18 cellular contexts compared by ENCODE assay signal in genomic region chr2:44776924-44777480, GRCh38.
DNase-seq lines count a peak whose midpoint lies in the region; FAIRE-seq and TF ChIP-seq lines count a peak whose summit lies in the region.
"Had no signal": no experiment of that assay in that cellular context is flagged by ENCODE, and none has a peak within 500 bp of the region (broad histone marks: within the 10 kb centered on the region; RNA-seq: fewer than 3 reads in every experiment).

No MANE protein-coding gene starts in this region.

- DNase-seq in A673 (ENCODE audit: low spot score): no peak
- no peak for DNase-seq in GM12892 (ENCODE audit: insufficient read length)
- no peak for DNase-seq in SK-N-MC (ENCODE audit: low read depth, low spot score)
- no peak for DNase-seq in mesenchymal stem cell
- no peak for DNase-seq in NOMO-1 (lab: John Stamatoyannopoulos, UW; ENCODE audit: unreplicated experiment in 2 of 2)
- no peak for DNase-seq in tibial artery
- no peak for DNase-seq in cerebellar cortex (ENCODE audit: low spot score)
- no peak for DNase-seq in COLO829 (ENCODE audit: low spot score)
- DNase-seq: activated CD4-positive, CD25-positive, alpha-beta regulatory T cell treated with anti-CD3 and anti-CD28 coated beads, Interleukin-2, amount 50 U/mL, for 72 hours; activated CD8-positive, alpha-beta memory T cell treated with anti-CD3 and anti-CD28 coated beads, Interleukin-2, amount 50 U/mL, for 4 hours; activated naive CD4-positive, alpha-beta T cell; Caco-2; KBM-7; NCI-H1694; ovary had no signal

- no peak overlapping the region for H3K18ac ChIP-seq in mesenchymal stem cell (ENCODE audit: low read depth in 1 of 2, low read length in 2 of 2)

- H2AK5ac ChIP-seq in mesenchymal stem cell (ENCODE audit: low read length, severe bottlenecking): no peak overlapping the region

- 72% methylated on average over 7 of the region's 7 CpGs for WGBS in mesenchymal stem cell

- H3K36me3 ChIP-seq in A673 (ENCODE audit: insufficient read depth, low read length, poor library complexity, severe bottlenecking): no peaks in the 10 kb centered on the region
- no peaks in the 10 kb centered on the region for H3K36me3 ChIP-seq in SK-N-MC (ENCODE audit: insufficient read depth, low read length)
- no peaks in the 10 kb centered on the region for H3K36me3 ChIP-seq in mesenchymal stem cell (ENCODE audit: control insufficient read depth in 1 of 2, insufficient read depth in 2 of 2, low read depth in 1 of 2, low read length in 2 of 2)
- H3K36me3 ChIP-seq in tibial artery: peaks cover 0 to 7% (median 0%) of the 10 kb centered on the region in 3 donors
- H3K36me3 ChIP-seq: ascending aorta, ovary had no signal

- no peak for TF ChIP-seq POLR2A in GM12892 (IDR thresholded peaks at IDR 0.05; ENCODE audit: low read depth, low read length)

- H3K9ac ChIP-seq in SK-N-MC (ENCODE audit: insufficient read length): no peak overlapping the region
- H3K9ac ChIP-seq in mesenchymal stem cell (ENCODE audit: low read length): peak overlapping the region; percentile 25

- no peak overlapping the region for H3K14ac ChIP-seq in mesenchymal stem cell (ENCODE audit: low read length in 2 of 2)

- no peak overlapping the region for H3K4ac ChIP-seq in mesenchymal stem cell (ENCODE audit: low read depth in 1 of 2, low read length in 2 of 2)

- POLR2A ChIA-PET in A673 (lab: Charles Lee; ENCODE audit: low non-redundant PET): no interaction called here

- no peak overlapping the region for H2BK12ac ChIP-seq in mesenchymal stem cell (ENCODE audit: low read length in 2 of 2)

- H3K27ac ChIP-seq in A673 (ENCODE audit: low read depth, low read length, poor library complexity, severe bottlenecking): no peak overlapping the region
- peak overlapping the region; percentile 62; the same call in 1 of the 2 replicates for H3K27ac ChIP-seq in SK-N-MC
- H3K27ac ChIP-seq in mesenchymal stem cell (ENCODE audit: low read length, poor library complexity, severe bottlenecking): no peak overlapping the region
- H3K27ac ChIP-seq in tibial artery: no peak overlapping the region
- H3K27ac ChIP-seq: ascending aorta, coronary artery, ovary had no signal

- intact Hi-C loops in A673 (cut with micrococcal nuclease; ENCODE audit: unreplicated experiment): loop anchor here (1.0 kb wide), 1 partner anchor 8 kb away; no protein-coding TSS in a partner anchor
- intact Hi-C loops in tibial artery (cut with DNase I; ENCODE audit: low total_unique reads): no loop called here

- FAIRE-seq in GM12892 (lab: Jason Lieb, UNC): peak; percentile 53
- FAIRE-seq: small intestine had no signal

- H2AFZ ChIP-seq in mesenchymal stem cell (ENCODE audit: low read depth, low read length): no peak overlapping the region

- H3K4me1 ChIP-seq in A673 (ENCODE audit: insufficient read depth, low read length, poor library complexity, severe bottlenecking) (peaks cover 36% of the 10 kb centered on the region), mesenchymal stem cell (ENCODE audit: control insufficient read depth, insufficient read depth, low read depth, low read length) (peaks cover 5% of the 10 kb centered on the region), tibial artery (no peaks in the 10 kb centered on the region)
- H3K4me1 ChIP-seq: ascending aorta had no signal

- CTCF ChIA-PET in A673 (lab: Charles Lee): no interaction called here

- TF ChIP-seq CTCF in A673 (conservative IDR thresholded peaks at IDR 0.05; ENCODE audit: low read depth, low read length) (no peak), tibial artery (IDR thresholded peaks at IDR 0.05) (no peak)

- peaks cover 40% of the 10 kb centered on the region for H3K27me3 ChIP-seq in A673 (replicated peaks; ENCODE audit: insufficient read depth, low read depth, low read length, poor library complexity)
- H3K27me3 ChIP-seq in mesenchymal stem cell (ENCODE audit: control insufficient read depth in 1 of 2, insufficient read depth in 1 of 2, low read length in 2 of 2): peaks cover 24 to 56% of the 10 kb centered on the region in 2 experiments
- no peaks in the 10 kb centered on the region for H3K27me3 ChIP-seq in tibial artery
- H3K27me3 ChIP-seq: ascending aorta, ovary had no signal

- no TSS peak for BruUV-seq in A673 (replicated peaks; lab: Mats Ljungman, UMichigan)

- H2BK15ac ChIP-seq in mesenchymal stem cell (ENCODE audit: low read depth, poor library complexity, severe bottlenecking): no peak overlapping the region

- no peak overlapping the region for H2BK120ac ChIP-seq in mesenchymal stem cell (ENCODE audit: low read depth, low read length)

- H2BK5ac ChIP-seq in mesenchymal stem cell (ENCODE audit: low read depth, low read length, poor library complexity, severe bottlenecking): no peak overlapping the region

- H3K4me3 ChIP-seq in A673 (ENCODE audit: low read depth, low read length, poor library complexity, severe bottlenecking): peak overlapping the region; percentile 14
- H3K4me3 ChIP-seq in SK-N-MC: peak overlapping the region; percentile 62
- H3K4me3 ChIP-seq in mesenchymal stem cell (ENCODE audit: insufficient read depth in 1 of 2, low read depth in 1 of 2, low read length in 2 of 2): peak overlapping the region in 1 of 2 experiments; percentile 56
- no peak overlapping the region for H3K4me3 ChIP-seq in tibial artery
- H3K4me3 ChIP-seq: ascending aorta, coronary artery, ovary had no signal

- H3K23ac ChIP-seq in mesenchymal stem cell (ENCODE audit: low read length in 2 of 2): no peak overlapping the region

- H4K8ac ChIP-seq in mesenchymal stem cell (ENCODE audit: low read length): no peak overlapping the region

- H3K9me3 ChIP-seq in A673 (ENCODE audit: low read depth, low read length, poor library complexity, severe bottlenecking) (no peaks in the 10 kb centered on the region), SK-N-MC (ENCODE audit: low read depth, low read length) (no peaks in the 10 kb centered on the region), mesenchymal stem cell (ENCODE audit: control insufficient read depth, low read length) (peaks cover 9% of the 10 kb centered on the region), tibial artery (peaks cover 0 to 9% (median 3%) of the 10 kb centered on the region in 3 donors)

- H3K79me1 ChIP-seq in mesenchymal stem cell (replicated peaks; ENCODE audit: low read length, poor library complexity, severe bottlenecking): no peaks in the 10 kb centered on the region

- H4K91ac ChIP-seq in mesenchymal stem cell (ENCODE audit: low read length): no peak overlapping the region

- H3K4me2 ChIP-seq in mesenchymal stem cell (ENCODE audit: low read length, poor library complexity, severe bottlenecking): no peak overlapping the region

Comparison
In these comparisons a context has a peak if more than half of its experiments do, and no peak if none do; other contexts are left out.
1. H3K4me3 ChIP-seq: peak in A673 (single experiment) and SK-N-MC (single experiment); none in tibial artery (0 of 2).